8 cellular contexts compared by ENCODE assay signal in genomic region chr12:95574799-95575452, GRCh38. TPM values are rescaled to one million over a fixed set of nuclear protein-coding genes. Genes with fewer than 3 reads are reported as not detected.
DNase-seq lines count a peak whose midpoint lies in the region; ATAC-seq and TF ChIP-seq lines count a peak whose summit lies in the region.

No MANE protein-coding gene starts in this region.

- no peaks in the 10 kb centered on the region for H3K9me3 ChIP-seq in DND-41 (ENCODE audit: insufficient read depth, low read length, severe bottlenecking)

- DNase-seq in DND-41 (no peak), iPS-NIHi7 (ENCODE audit: extremely low spot score) (peak; percentile 57), type B pancreatic cell (ENCODE audit: extremely low spot score, unreplicated experiment) (no peak), UCSD-AML1 (lab: John Stamatoyannopoulos, UW; ENCODE audit: unreplicated experiment) (no peak)

- no peak for ATAC-seq in DND-41 (ENCODE audit: insufficient read depth, low read depth)
- no peak for ATAC-seq in esophagus mucosa
- no peak for ATAC-seq in GM21526 (IDR thresholded peaks at IDR 0.05; ENCODE audit: low FRiP score, unreplicated experiment)

- no peak overlapping the region for H3K9ac ChIP-seq in DND-41 (ENCODE audit: low read depth, low read length)

- no peak overlapping the region for H3K27ac ChIP-seq in DND-41 (ENCODE audit: low read length)

- peak; percentile 60 for TF ChIP-seq RAD21 in Ishikawa (IDR thresholded peaks at IDR 0.05; ENCODE audit: low read depth)

- H3K9me3 Mint-ChIP-seq in type B pancreatic cell: peaks cover 8% of the 10 kb centered on the region

- H3K4me3 ChIP-seq in DND-41 (ENCODE audit: low read depth in 1 of 2, low read length in 2 of 2) (no peak overlapping the region), WI38 (ENCODE audit: low read depth, low read length) (no peak overlapping the region)

- H3K36me3 ChIP-seq in DND-41 (ENCODE audit: insufficient read depth, low read length): no peaks in the 10 kb centered on the region

- no peaks in the 10 kb centered on the region for H3K79me2 ChIP-seq in DND-41 (ENCODE audit: insufficient read depth, low read length)

- H3K27ac Mint-ChIP-seq in type B pancreatic cell: no peak overlapping the region

- no peaks in the 10 kb centered on the region for H3K36me3 Mint-ChIP-seq in type B pancreatic cell

- no peak overlapping the region for H3K4me2 ChIP-seq in DND-41 (ENCODE audit: insufficient read depth, low read length)

- no peaks in the 10 kb centered on the region for H3K4me1 Mint-ChIP-seq in type B pancreatic cell (ENCODE audit: unreplicated experiment)

- TF ChIP-seq CTCF in DND-41 (IDR thresholded peaks at IDR 0.05; ENCODE audit: borderline replicate concordance, extremely low read depth, low read length, poor library complexity, severe bottlenecking): peak; percentile 70
- peak; percentile 55 for TF ChIP-seq CTCF in WI38 (IDR thresholded peaks at IDR 0.05; ENCODE audit: low read depth, low read length)
- TF ChIP-seq CTCF in type B pancreatic cell (conservative IDR thresholded peaks at IDR 0.05): peak; percentile 82

- no peaks in the 10 kb centered on the region for H3K27me3 ChIP-seq in DND-41 (ENCODE audit: insufficient read depth, low read length, poor library complexity)

- no peak overlapping the region for H3K4me3 Mint-ChIP-seq in type B pancreatic cell

- peak overlapping the region; percentile 36; the same call in 1 of the 2 replicates for H2AFZ ChIP-seq in DND-41 (ENCODE audit: low read depth, low read length)

- peaks cover 28% of the 10 kb centered on the region for H3K27me3 Mint-ChIP-seq in type B pancreatic cell

- no peaks in the 10 kb centered on the region for H4K20me1 ChIP-seq in DND-41 (ENCODE audit: insufficient read depth, low read length)

- no peak for TF ChIP-seq EP300 in Ishikawa (IDR thresholded peaks at IDR 0.05; ENCODE audit: borderline replicate concordance)

- peaks cover 20% of the 10 kb centered on the region for H3K4me1 ChIP-seq in DND-41 (ENCODE audit: insufficient read depth, low read length)

TF ChIP-seq in Ishikawa, 13 proteins besides CTCF, POLR2A, EP300 and RAD21:
- TF ChIP-seq, protein P1, sequence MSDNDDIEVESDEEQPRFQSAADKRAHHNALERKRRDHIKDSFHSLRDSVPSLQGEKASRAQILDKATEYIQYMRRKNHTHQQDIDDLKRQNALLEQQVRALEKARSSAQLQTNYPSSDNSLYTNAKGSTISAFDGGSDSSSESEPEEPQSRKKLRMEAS (IDR thresholded peaks at IDR 0.05): peak; percentile 59; the same call in 1 of the 2 replicates
- 0 out of 2 replicates have a peak, but pooled peaks have one; percentile 13 for TF ChIP-seq TEAD4 (IDR thresholded peaks at IDR 0.05)
- no peak for TF ChIP-seq YY1 (IDR thresholded peaks at IDR 0.05; ENCODE audit: low read depth)
- TF ChIP-seq FOXM1 (IDR thresholded peaks at IDR 0.05; ENCODE audit: borderline replicate concordance, low read depth): no peak
- no peak for TF ChIP-seq TAF1 (IDR thresholded peaks at IDR 0.05; ENCODE audit: low read depth)
TF ChIP-seq in Ishikawa: peak in this region for 2.

RNA-seq across cellular contexts. Expression of gene USP44, which starts 23.6 kb away (rescaled TPM):
- total RNA-seq in type B pancreatic cell (ENCODE audit: low replicate concordance) (0.69 and 0.80 TPM in 2 replicates), esophagus mucosa (not detected)
